ENCODE assay signal across 17 cellular contexts in genomic region chrX:39052751-39053150, GRCh38.
DNase-seq lines count a peak whose midpoint lies in the region; ATAC-seq and TF ChIP-seq lines count a peak whose summit lies in the region.
"Had no signal": no experiment of that assay in that cellular context is flagged by ENCODE, and none has a peak within 500 bp of the region (broad histone marks: within the 10 kb centered on the region; RNA-seq: fewer than 3 reads in every experiment).

No MANE protein-coding gene starts in this region.

- H3K9me2 ChIP-seq in PC-3 (replicated peaks; ENCODE audit: low read length): no peaks in the 10 kb centered on the region

- H3K4me1 ChIP-seq in BLaER1 treated with 17β-estradiol and CSF1 and Interleukin-3, amounts not matched to agents 10 nM and 100 nM: peaks cover 0 to 12% (median 9%) of the 10 kb centered on the region in 10 experiments; a peak in 17 of 20 replicates
- no peaks in the 10 kb centered on the region for H3K4me1 ChIP-seq in PC-3 (ENCODE audit: insufficient read depth, low read length)

- peaks cover 0 to 4% (median 0%) of the 10 kb centered on the region in 11 experiments; a peak in 2 of 22 replicates for H3K9me3 ChIP-seq in BLaER1 treated with 17β-estradiol and CSF1 and Interleukin-3, amounts not matched to agents 10 nM and 100 nM (replicated peaks in 1 of 11)
- H3K9me3 ChIP-seq in PC-3 (ENCODE audit: low read length): no peaks in the 10 kb centered on the region

- no peak overlapping the region for H2AFZ ChIP-seq in PC-3 (ENCODE audit: low read length)
- H2AFZ ChIP-seq: GM23248 had no signal

- peak; percentile 73 for ATAC-seq in activated T-helper 17 cell treated with anti-CD3 and anti-CD28 coated beads, Interleukin-2, amount 50 U/mL, for 72 hours (replicated peaks)
- peak; percentile 63 for ATAC-seq in stimulated activated effector memory CD8-positive, alpha-beta T cell treated with anti-CD3 and anti-CD28 coated beads, Interleukin-12 subunit alpha, Interleukin-12 subunit beta, amount 100 ng/mL, for 72 hours
- ATAC-seq in PC-3: no peak
- ATAC-seq: HCT116 had no signal

- H3K4me3 Mint-ChIP-seq in activated T-helper 17 cell treated with anti-CD3 and anti-CD28 coated beads, Interleukin-2, amount 50 U/mL, for 72 hours: peak overlapping the region; percentile 13
- no peak overlapping the region for H3K4me3 Mint-ChIP-seq in stimulated activated effector memory CD8-positive, alpha-beta T cell treated with anti-CD3 and anti-CD28 coated beads, Interleukin-12 subunit alpha, Interleukin-12 subunit beta, amount 100 ng/mL, for 72 hours
- H3K4me3 Mint-ChIP-seq: CD14-positive monocyte, H9 had no signal

- no peak overlapping the region for H3K27ac ChIP-seq in BLaER1 treated with 17β-estradiol and CSF1 and Interleukin-3, amounts not matched to agents 10 nM and 100 nM
- H3K27ac ChIP-seq in PC-3 (ENCODE audit: low read length): no peak overlapping the region
- H3K27ac ChIP-seq: GM23248 had no signal

- no peak overlapping the region for H3K27ac Mint-ChIP-seq in activated T-helper 17 cell treated with anti-CD3 and anti-CD28 coated beads, Interleukin-2, amount 50 U/mL, for 72 hours
- H3K27ac Mint-ChIP-seq in stimulated activated effector memory CD8-positive, alpha-beta T cell treated with anti-CD3 and anti-CD28 coated beads, Interleukin-12 subunit alpha, Interleukin-12 subunit beta, amount 100 ng/mL, for 72 hours: no peak overlapping the region
- H3K27ac Mint-ChIP-seq: CD4-positive, alpha-beta memory T cell; H9 had no signal

- no peaks in the 10 kb centered on the region for H3K79me2 ChIP-seq in PC-3 (ENCODE audit: low read length)

- no peaks in the 10 kb centered on the region for H3K36me3 ChIP-seq in BLaER1 treated with 17β-estradiol and CSF1 and Interleukin-3, amounts not matched to agents 10 nM and 100 nM
- no peaks in the 10 kb centered on the region for H3K36me3 ChIP-seq in PC-3 (ENCODE audit: low read depth, low read length)

- no peak for TF ChIP-seq CTCF in PC-3 (conservative IDR thresholded peaks at IDR 0.05; ENCODE audit: low read depth, low read length)

- no peak overlapping the region for H3K9ac ChIP-seq in BLaER1 treated with 17β-estradiol and CSF1 and Interleukin-3, amounts not matched to agents 10 nM and 100 nM
- no peak overlapping the region for H3K9ac ChIP-seq in PC-3 (ENCODE audit: low read length)
- H3K9ac ChIP-seq: GM23248 had no signal

- no TSS peak for BruUV-seq in PC-3 (replicated peaks; lab: Mats Ljungman, UMichigan)

- no peaks in the 10 kb centered on the region for H3K36me3 Mint-ChIP-seq in activated T-helper 17 cell treated with anti-CD3 and anti-CD28 coated beads, Interleukin-2, amount 50 U/mL, for 72 hours (ENCODE audit: low read depth)
- H3K36me3 Mint-ChIP-seq in stimulated activated effector memory CD8-positive, alpha-beta T cell treated with anti-CD3 and anti-CD28 coated beads, Interleukin-12 subunit alpha, Interleukin-12 subunit beta, amount 100 ng/mL, for 72 hours: peaks cover 6% of the 10 kb centered on the region
- H3K36me3 Mint-ChIP-seq: CD14-positive monocyte; CD4-positive, alpha-beta memory T cell had no signal

- H3K9me3 Mint-ChIP-seq in activated T-helper 17 cell treated with anti-CD3 and anti-CD28 coated beads, Interleukin-2, amount 50 U/mL, for 72 hours: no peaks in the 10 kb centered on the region
- no peaks in the 10 kb centered on the region for H3K9me3 Mint-ChIP-seq in stimulated activated effector memory CD8-positive, alpha-beta T cell treated with anti-CD3 and anti-CD28 coated beads, Interleukin-12 subunit alpha, Interleukin-12 subunit beta, amount 100 ng/mL, for 72 hours

- peak overlapping the region in 10 of 11 experiments; percentile 27 to 62 (median 46); a peak in 19 of 22 replicates for H3K4me2 ChIP-seq in BLaER1 treated with 17β-estradiol and CSF1 and Interleukin-3, amounts not matched to agents 10 nM and 100 nM
- H3K4me2 ChIP-seq in PC-3 (ENCODE audit: low read length): no peak overlapping the region

- POLR2A ChIA-PET in PC-3 (lab: Charles Lee; ENCODE audit: unreplicated experiment): no interaction called here

- DNase-seq in Jurkat, Clone E6-1 (ENCODE audit: low read depth, low spot score): peak; percentile 9
- no peak for DNase-seq in stimulated activated effector memory CD8-positive, alpha-beta T cell treated with anti-CD3 and anti-CD28 coated beads, Interleukin-12 subunit alpha, Interleukin-12 subunit beta, amount 100 ng/mL, for 72 hours (ENCODE audit: low spot score in 2 of 2)
- DNase-seq in PC-3 (no peak), CD1c-positive myeloid dendritic cell (ENCODE audit: extremely low spot score) (no peak), NCI-H2171 treated with DMSO at 0.1 percent for 48 hours (lab: John Stamatoyannopoulos, UW) (no peak)
- DNase-seq: Calu3; CD4-positive, alpha-beta memory T cell; COR-L47; DMS53; DMS79 treated with DMSO at 0.1 percent for 48 hours; GF-D8; GM23248; H9 had no signal

- peaks cover 12% of the 10 kb centered on the region for H3K27me3 Mint-ChIP-seq in activated T-helper 17 cell treated with anti-CD3 and anti-CD28 coated beads, Interleukin-2, amount 50 U/mL, for 72 hours

- intact Hi-C loops in PC-3 (cut with micrococcal nuclease): no loop called here

- no peaks in the 10 kb centered on the region for H3F3A ChIP-seq in PC-3 (ENCODE audit: low read length, unreplicated experiment)

- no peaks in the 10 kb centered on the region for H3K27me3 ChIP-seq in BLaER1 treated with 17β-estradiol and CSF1 and Interleukin-3, amounts not matched to agents 10 nM and 100 nM
- no peaks in the 10 kb centered on the region for H3K27me3 ChIP-seq in PC-3 (ENCODE audit: low read length)

- peaks cover 4% of the 10 kb centered on the region for H3K4me1 Mint-ChIP-seq in activated T-helper 17 cell treated with anti-CD3 and anti-CD28 coated beads, Interleukin-2, amount 50 U/mL, for 72 hours
- H3K4me1 Mint-ChIP-seq in stimulated activated effector memory CD8-positive, alpha-beta T cell treated with anti-CD3 and anti-CD28 coated beads, Interleukin-12 subunit alpha, Interleukin-12 subunit beta, amount 100 ng/mL, for 72 hours: peaks cover 14% of the 10 kb centered on the region
- H3K4me1 Mint-ChIP-seq: CD4-positive, alpha-beta memory T cell had no signal

- no peak overlapping the region for H3K4me3 ChIP-seq in BLaER1 treated with 17β-estradiol and CSF1 and Interleukin-3, amounts not matched to agents 10 nM and 100 nM
- H3K4me3 ChIP-seq in Jurkat, Clone E6-1 (ENCODE audit: low read length): no peak overlapping the region
- no peak overlapping the region for H3K4me3 ChIP-seq in PC-3 (ENCODE audit: low read length)
- H3K4me3 ChIP-seq: GM23248 had no signal

- CTCF ChIA-PET in PC-3 (lab: Charles Lee): no interaction called here

- H4K20me1 ChIP-seq in BLaER1 treated with 17β-estradiol and CSF1 and Interleukin-3, amounts not matched to agents 10 nM and 100 nM: no peaks in the 10 kb centered on the region
- no peaks in the 10 kb centered on the region for H4K20me1 ChIP-seq in PC-3 (ENCODE audit: low read length)
